In genomic region chr1:45802343-45803298, GRCh38 we compare ENCODE assay signal across 8 cellular contexts. TPM values are rescaled to one million over a fixed set of nuclear protein-coding genes. Genes with fewer than 3 reads are reported as not detected.
DNase-seq lines count a peak whose midpoint lies in the region; ATAC-seq, FAIRE-seq and TF ChIP-seq lines count a peak whose summit lies in the region.

No MANE protein-coding gene starts in this region.

- H3K36me3 ChIP-seq in Caco-2 (ENCODE audit: control insufficient read depth, insufficient read depth, low read length) (no peaks in the 10 kb centered on the region), muscle layer of duodenum (ENCODE audit: control insufficient read depth in 1 of 2, insufficient read depth in 2 of 2, low read length in 2 of 2) (peaks cover 0 to 4% of the 10 kb centered on the region in 2 donors)

- H3K27ac ChIP-seq in muscle layer of duodenum (ENCODE audit: low read length): peak overlapping the region; percentile 94

- TF ChIP-seq CTCF in Caco-2 (IDR thresholded peaks at IDR 0.05; ENCODE audit: insufficient read depth in 1 of 2, low read depth in 1 of 2, low read length in 1 of 2, severe bottlenecking in 1 of 2, unreplicated experiment in 1 of 2): no peak
- no peak for TF ChIP-seq CTCF in activated B cell treated with CpG ODN at 0.5 μM for 24 hours (IDR thresholded peaks at IDR 0.05)
- no peak for TF ChIP-seq CTCF in fibroblast of mammary gland (conservative IDR thresholded peaks at IDR 0.05; ENCODE audit: control insufficient read depth, insufficient read depth, low read depth, low read length)

- peak; percentile 59 to 67 for DNase-seq in Caco-2
- peak; percentile 31 for DNase-seq in GOT3 (lab: John Stamatoyannopoulos, UW)
- DNase-seq in NCI-H2196 treated with DMSO at 0.1 percent for 48 hours (lab: John Stamatoyannopoulos, UW; ENCODE audit: unreplicated experiment): peak; percentile 82
- no peak for DNase-seq in activated B cell treated with CpG ODN at 0.5 μM for 24 hours
- DNase-seq in fibroblast of mammary gland (ENCODE audit: low read depth): peak; percentile 99
- peak; percentile 97 for DNase-seq in urothelium cell line (ENCODE audit: low spot score)
- no peak for DNase-seq in COR-L47 (lab: John Stamatoyannopoulos, UW)

- peaks cover 26% of the 10 kb centered on the region for H3K36me3 Mint-ChIP-seq in Caco-2 (ENCODE audit: insufficient read depth, unreplicated experiment)
- H3K36me3 Mint-ChIP-seq in activated B cell treated with CpG ODN at 0.5 μM for 24 hours (ENCODE audit: low read depth): no peaks in the 10 kb centered on the region

- H3K4me1 Mint-ChIP-seq in Caco-2 (ENCODE audit: low read depth, unreplicated experiment) (peaks cover 24% of the 10 kb centered on the region), activated B cell treated with CpG ODN at 0.5 μM for 24 hours (peaks cover 18% of the 10 kb centered on the region)

- BruUV-seq in Caco-2 (replicated peaks; lab: Mats Ljungman, UMichigan): no TSS peak

- H3K9me3 Mint-ChIP-seq in Caco-2 (ENCODE audit: unreplicated experiment): no peaks in the 10 kb centered on the region
- no peaks in the 10 kb centered on the region for H3K9me3 Mint-ChIP-seq in activated B cell treated with CpG ODN at 0.5 μM for 24 hours

- FAIRE-seq in urothelium cell line (lab: Jason Lieb, UNC): peak; percentile 88

- H3K4me3 ChIP-seq in Caco-2 (ENCODE audit: low read depth, low read length): peak overlapping the region; percentile 59
- peak overlapping the region; percentile 67 for H3K4me3 ChIP-seq in fibroblast of mammary gland (ENCODE audit: control insufficient read depth, low read depth, low read length)
- peak overlapping the region; percentile 76 to 82 for H3K4me3 ChIP-seq in muscle layer of duodenum (ENCODE audit: low read depth in 1 of 2, low read length in 2 of 2)

- H3K4me1 ChIP-seq in Caco-2 (peaks cover 10% of the 10 kb centered on the region; the same call in 1 of the 2 replicates), muscle layer of duodenum (ENCODE audit: control insufficient read depth in 1 of 2, insufficient read depth in 2 of 2, low read length in 2 of 2) (peaks cover 0 to 17% of the 10 kb centered on the region in 2 donors)

- H3K9me3 ChIP-seq in Caco-2: no peaks in the 10 kb centered on the region
- H3K9me3 ChIP-seq in muscle layer of duodenum (ENCODE audit: control insufficient read depth in 1 of 2, low read length in 2 of 2): no peaks in the 10 kb centered on the region

- ATAC-seq in activated B cell treated with CpG ODN at 0.5 μM for 24 hours (ENCODE audit: low read depth): no peak

- H3K27me3 Mint-ChIP-seq in Caco-2 (ENCODE audit: insufficient read depth, unreplicated experiment): no peaks in the 10 kb centered on the region
- H3K27me3 Mint-ChIP-seq in activated B cell treated with CpG ODN at 0.5 μM for 24 hours: no peaks in the 10 kb centered on the region

- peak overlapping the region; percentile 98 for H3K4me3 Mint-ChIP-seq in Caco-2 (ENCODE audit: unreplicated experiment)
- peak overlapping the region; percentile 84 for H3K4me3 Mint-ChIP-seq in activated B cell treated with CpG ODN at 0.5 μM for 24 hours

- intact Hi-C loops in Caco-2 (cut with micrococcal nuclease; ENCODE audit: unreplicated experiment) (loop anchor here (5.0 kb wide), 2 partner anchors 40 to 50 kb away; partner anchors contain the start of gene IPP), activated B cell treated with CpG ODN at 0.5 μM for 24 hours (cut with micrococcal nuclease) (loop anchor here (1.0 to 5.0 kb wide), 4 partner anchors 18 to 215 kb away; partner anchors contain the start of gene IPP)

- peak overlapping the region; percentile 56 for H3K27ac Mint-ChIP-seq in Caco-2 (ENCODE audit: unreplicated experiment)
- peak overlapping the region; percentile 61 for H3K27ac Mint-ChIP-seq in activated B cell treated with CpG ODN at 0.5 μM for 24 hours

- POLR2A ChIA-PET in Caco-2 (lab: Charles Lee) (interaction anchor here (1.5 kb wide), 1 partner anchor 117 kb away, joined by 4 read pairs; the partner anchor contains the start of gene GPBP1L1), activated B cell treated with CpG ODN at 0.5 μM for 24 hours (lab: Charles Lee) (interaction anchor here (0.6 to 0.7 kb wide), 2 partner anchors 180 to 599 kb away, joined by 4 to 7 read pairs; no protein-coding TSS in a partner anchor)

- CTCF ChIA-PET in Caco-2 (lab: Charles Lee): no interaction called here
- CTCF ChIA-PET in activated B cell treated with CpG ODN at 0.5 μM for 24 hours (lab: Charles Lee): no interaction called here

- no peaks in the 10 kb centered on the region for H3K27me3 ChIP-seq in Caco-2 (replicated peaks; ENCODE audit: control insufficient read depth, insufficient read depth, low read length)
- no peaks in the 10 kb centered on the region for H3K27me3 ChIP-seq in muscle layer of duodenum (ENCODE audit: low read depth, low read length)

RNA-seq across cellular contexts. Expression of gene MAST2, which starts 0.8 kb away (rescaled TPM):
- total RNA-seq in Caco-2 (2022) (43.3 and 49.6 TPM in 2 replicates), activated B cell treated with CpG ODN at 0.5 μM for 24 hours (16.2 and 20.9 TPM in 2 replicates)

RNA-seq across cellular contexts. Expression of gene IPP, which starts 52.2 kb away (rescaled TPM):
- total RNA-seq in Caco-2 (2022) (7.6 and 7.9 TPM in 2 replicates), activated B cell treated with CpG ODN at 0.5 μM for 24 hours (10.2 and 11.4 TPM in 2 replicates)

Comparison
In these comparisons a context has a peak if more than half of its experiments do, and no peak if none do; other contexts are left out.
1. DNase-seq: peak in Caco-2 (2 of 2), GOT3 (single experiment), NCI-H2196 treated with DMSO at 0.1 percent for 48 hours (single experiment), fibroblast of mammary gland (single experiment) and urothelium cell line (single experiment); none in activated B cell treated with CpG ODN at 0.5 μM for 24 hours (single experiment) and COR-L47 (single experiment).
2. Peak in every context shown above with its lines, with median percentiles within 50 percentile points of each other: H3K4me3 ChIP-seq.